ENCODE assay signal across 30 cellular contexts in genomic region chr3:67957268-67957667, GRCh38.
"Had no signal": no experiment of that assay in that cellular context is flagged by ENCODE, and none has a peak within 500 bp of the region (broad histone marks: within the 10 kb centered on the region; RNA-seq: fewer than 3 reads in every experiment).

No MANE protein-coding gene starts in this region.

- ATAC-seq: Panc1, Right ventricle myocardium inferior had no signal

- DNase-seq: Kasumi-1, KG1, MG63, NCI-H1048, NCI-H1092 treated with DMSO at 0.1 percent for 48 hours, NCI-H1105 treated with DMSO at 0.1 percent for 48 hours, NCI-H1417, NCI-H1436, NCI-H146, NCI-H1694, NCI-H187, NCI-H1930, NCI-H2029 treated with DMSO at 0.1 percent for 48 hours, NCI-H2081 treated with DMSO at 0.1 percent for 48 hours, NCI-H2107, NCI-H2171, NCI-H226, NCI-H446 treated with DMSO at 0.1 percent for 48 hours, NCI-H510A, NCI-H524, NCI-H526, NCI-H69, NCI-H748 treated with DMSO at 0.1 percent for 48 hours, NCI-H82, PC-9, SHP77 treated with DMSO at 0.1 percent for 48 hours, SK-N-SH, SW 1271 had no signal
